Comparison of ENCODE assay signal across 26 cellular contexts in genomic region chr6:76771076-76771634, GRCh38.
DNase-seq lines count a peak whose midpoint lies in the region; ATAC-seq and TF ChIP-seq lines count a peak whose summit lies in the region.
"Had no signal": no experiment of that assay in that cellular context is flagged by ENCODE, and none has a peak within 500 bp of the region (broad histone marks: within the 10 kb centered on the region; RNA-seq: fewer than 3 reads in every experiment).

No MANE protein-coding gene starts in this region.

- H3K4me3 ChIP-seq in right atrium auricular region (no peak overlapping the region), adrenal gland (no peak overlapping the region), left ventricle myocardium inferior (no peak overlapping the region), testis (no peak overlapping the region)
- H3K4me3 ChIP-seq: BLaER1 treated with 17β-estradiol and CSF1 and Interleukin-3, amounts not matched to agents 10 nM and 100 nM; left lung; mucosa of descending colon; neural progenitor cell; suprapubic skin had no signal

- H3K27ac ChIP-seq in right atrium auricular region (no peak overlapping the region), adrenal gland (no peak overlapping the region), left ventricle myocardium inferior (replicated peaks) (peak overlapping the region; percentile 53), testis (peak overlapping the region in 1 of 2 donors; percentile 16)
- H3K27ac ChIP-seq: BLaER1 treated with 17β-estradiol and CSF1 and Interleukin-3, amounts not matched to agents 10 nM and 100 nM; KMS-11; left lung; neural progenitor cell; suprapubic skin had no signal

- H3K9me3 ChIP-seq in right atrium auricular region: no peaks in the 10 kb centered on the region
- no peaks in the 10 kb centered on the region for H3K9me3 ChIP-seq in adrenal gland (replicated peaks in 1 of 3)
- no peaks in the 10 kb centered on the region for H3K9me3 ChIP-seq in left ventricle myocardium inferior (replicated peaks)
- no peaks in the 10 kb centered on the region for H3K9me3 ChIP-seq in testis
- H3K9me3 ChIP-seq: mucosa of descending colon, suprapubic skin had no signal

- WGBS in adrenal gland, 4 donors: 68 to 90% (median 82%) methylated on average over 1 of the region's 1 CpG
- 63 to 71% methylated on average over 1 of the region's 1 CpG for WGBS in testis, 2 donors

- H3K27me3 ChIP-seq in right atrium auricular region (no peaks in the 10 kb centered on the region), adrenal gland (no peaks in the 10 kb centered on the region), left ventricle myocardium inferior (ENCODE audit: low read depth) (no peaks in the 10 kb centered on the region), testis (no peaks in the 10 kb centered on the region)
- H3K27me3 ChIP-seq: BLaER1 treated with 17β-estradiol and CSF1 and Interleukin-3, amounts not matched to agents 10 nM and 100 nM; left lung; neural progenitor cell; suprapubic skin had no signal

- TF ChIP-seq CTCF in right atrium auricular region (IDR thresholded peaks at IDR 0.05) (no peak), adrenal gland (IDR thresholded peaks at IDR 0.05) (no peak), left ventricle myocardium inferior (IDR thresholded peaks at IDR 0.05; ENCODE audit: borderline replicate concordance) (no peak), testis (IDR thresholded peaks at IDR 0.05) (no peak)

- no peak for TF ChIP-seq POLR2A in adrenal gland (IDR thresholded peaks at IDR 0.05)
- TF ChIP-seq POLR2A in testis (IDR thresholded peaks at IDR 0.05): no peak

- DNase-seq in Right ventricle myocardium inferior (ENCODE audit: missing footprints) (no peak), right atrium auricular region (ENCODE audit: low spot score) (no peak), adrenal gland (peak; percentile 33 to 85 (median 59)), left ventricle myocardium inferior (peak; percentile 35), testis (peak; percentile 68), T1000 (lab: John Stamatoyannopoulos, UW) (no peak)
- DNase-seq: ACHN; activated CD4-positive, alpha-beta T cell treated with anti-CD3 and anti-CD28 coated beads, Interleukin-2, amount 50 U/mL, for 4 hours; activated effector memory CD4-positive, alpha-beta T cell treated with Interleukin-2 at 50 U/mL for 16 hours; Calu3; EL; head of caudate nucleus; left lung; mucosa of descending colon; NCI-H2081 treated with DMSO at 0.1 percent for 48 hours; NCI-H510A; posterior cingulate gyrus; stimulated activated CD4-positive, alpha-beta T cell treated with anti-CD3 and anti-CD28 coated beads, Interleukin-2, amount 100 ng/mL, for 24 hours had no signal

- intact Hi-C loops in Right ventricle myocardium inferior (cut with DNase I) (no loop called here), adrenal gland (cut with DNase I) (no loop called here), left ventricle myocardium inferior (cut with micrococcal nuclease) (no loop called here), testis (cut with DNase I; ENCODE audit: low total_unique reads) (no loop called here)

- H3K36me3 ChIP-seq in right atrium auricular region (no peaks in the 10 kb centered on the region), adrenal gland (replicated peaks in 1 of 2) (no peaks in the 10 kb centered on the region), left ventricle myocardium inferior (no peaks in the 10 kb centered on the region), testis (ENCODE audit: low read depth, missing control alignments) (no peaks in the 10 kb centered on the region)
- H3K36me3 ChIP-seq: BLaER1 treated with 17β-estradiol and CSF1 and Interleukin-3, amounts not matched to agents 10 nM and 100 nM; left lung; neural progenitor cell; suprapubic skin had no signal

- ATAC-seq in Right ventricle myocardium inferior (peak; percentile 67), GM19463 (IDR thresholded peaks at IDR 0.05; ENCODE audit: unreplicated experiment) (no peak), HG03342 (IDR thresholded peaks at IDR 0.05; ENCODE audit: unreplicated experiment) (no peak)
- ATAC-seq: left lung; mucosa of descending colon; stimulated activated effector memory CD8-positive, alpha-beta T cell treated with anti-CD3 and anti-CD28 coated beads, Interleukin-12 subunit alpha, Interleukin-12 subunit beta, amount 100 ng/mL, for 72 hours; WTC11 had no signal

- no peaks in the 10 kb centered on the region for H3K4me1 ChIP-seq in right atrium auricular region
- H3K4me1 ChIP-seq in adrenal gland (replicated peaks in 1 of 2): peaks cover 5 to 15% of the 10 kb centered on the region in 2 donors
- peaks cover 26% of the 10 kb centered on the region for H3K4me1 ChIP-seq in left ventricle myocardium inferior
- H3K4me1 ChIP-seq in testis: peaks cover 21% of the 10 kb centered on the region
- H3K4me1 ChIP-seq: BLaER1 treated with 17β-estradiol and CSF1 and Interleukin-3, amounts not matched to agents 10 nM and 100 nM; left lung; neural progenitor cell; suprapubic skin had no signal

Comparison
In these comparisons a context has a peak if more than half of its experiments do, and no peak if none do; other contexts are left out.
1. DNase-seq: peak in adrenal gland (7 of 7), left ventricle myocardium inferior (single experiment) and testis (single experiment); none in Right ventricle myocardium inferior (single experiment), right atrium auricular region (single experiment) and T1000 (single experiment).